ENCODE assay signal across 8 cellular contexts in genomic region chr11:66882540-66882939, GRCh38. TPM values are rescaled to one million over a fixed set of nuclear protein-coding genes. Genes with fewer than 3 reads are reported as not detected.
DNase-seq lines count a peak whose midpoint lies in the region; ATAC-seq and TF ChIP-seq lines count a peak whose summit lies in the region.

No MANE protein-coding gene starts in this region.

- H3K9me3 Mint-ChIP-seq in activated CD4-positive, alpha-beta memory T cell treated with anti-CD3 and anti-CD28 coated beads, Interleukin-2, amount 10 ng/mL, durations not matched to agents 7 days and 5 days: no peaks in the 10 kb centered on the region
- H3K9me3 Mint-ChIP-seq in Calu3 (ENCODE audit: low read depth, unreplicated experiment): no peaks in the 10 kb centered on the region

- H3K36me3 ChIP-seq in liver (ENCODE audit: control insufficient read depth in 4 of 4, insufficient read depth in 3 of 4, low read depth in 1 of 4, low read length in 3 of 4) (peaks cover 0 to 2% (median 0%) of the 10 kb centered on the region in 4 donors), stomach (no peaks in the 10 kb centered on the region)

- TF ChIP-seq RAD21 in liver (IDR thresholded peaks at IDR 0.05): no peak

- TF ChIP-seq CTCF in VCaP (conservative IDR thresholded peaks at IDR 0.05) (no peak), liver (IDR thresholded peaks at IDR 0.05; ENCODE audit: low read depth, low read length, missing input control) (no peak), stomach (IDR thresholded peaks at IDR 0.05) (no peak), Calu3 (IDR thresholded peaks at IDR 0.05; ENCODE audit: unreplicated experiment) (no peak)

- 44% methylated on average over 12 of the region's 12 CpGs for WGBS in liver
- WGBS in stomach, 5 donors: 24 to 41% (median 28%) methylated on average over 10 to 12 of the region's 12 CpGs

- no peak overlapping the region for H3K27ac Mint-ChIP-seq in activated CD4-positive, alpha-beta memory T cell treated with anti-CD3 and anti-CD28 coated beads, Interleukin-2, amount 10 ng/mL, durations not matched to agents 7 days and 5 days
- no peak overlapping the region for H3K27ac Mint-ChIP-seq in Calu3 (ENCODE audit: unreplicated experiment)

- H3K9me3 ChIP-seq in liver (ENCODE audit: control insufficient read depth in 4 of 4, low read length in 3 of 4) (no peaks in the 10 kb centered on the region), stomach (no peaks in the 10 kb centered on the region)

- H3K4me3 ChIP-seq in liver (ENCODE audit: low read depth in 1 of 3, low read length in 3 of 3): no peak overlapping the region
- H3K4me3 ChIP-seq in stomach: peak overlapping the region; percentile 29 to 37 (median 31)

- no peaks in the 10 kb centered on the region for H3K27me3 ChIP-seq in liver (ENCODE audit: control insufficient read depth in 4 of 4, insufficient read depth in 4 of 4, low read length in 3 of 4)
- no peaks in the 10 kb centered on the region for H3K27me3 ChIP-seq in stomach

- H3K36me3 Mint-ChIP-seq in activated CD4-positive, alpha-beta memory T cell treated with anti-CD3 and anti-CD28 coated beads, Interleukin-2, amount 10 ng/mL, durations not matched to agents 7 days and 5 days (ENCODE audit: low read depth): no peaks in the 10 kb centered on the region
- H3K36me3 Mint-ChIP-seq in Calu3 (ENCODE audit: insufficient read depth, unreplicated experiment): no peaks in the 10 kb centered on the region

- H3K27me3 Mint-ChIP-seq in activated CD4-positive, alpha-beta memory T cell treated with anti-CD3 and anti-CD28 coated beads, Interleukin-2, amount 10 ng/mL, durations not matched to agents 7 days and 5 days: no peaks in the 10 kb centered on the region
- H3K27me3 Mint-ChIP-seq in Calu3 (ENCODE audit: unreplicated experiment): no peaks in the 10 kb centered on the region

- TF ChIP-seq EP300 in stomach (IDR thresholded peaks at IDR 0.05): no peak

- POLR2A ChIA-PET in activated CD4-positive, alpha-beta memory T cell treated with anti-CD3 and anti-CD28 coated beads, Interleukin-2, amount 10 ng/mL, durations not matched to agents 7 days and 5 days (lab: Charles Lee): interaction anchor here (1.1 to 2.8 kb wide), 2 partner anchors 40 to 187 kb away, joined by 3 to 14 read pairs; partner anchors contain the start of gene RCE1

- no TSS peak for BruUV-seq in Calu3 (replicated peaks; lab: Mats Ljungman, UMichigan)

- intact Hi-C loops in stomach (cut with DNase I; ENCODE audit: low total_unique reads) (no loop called here), Calu3 (cut with micrococcal nuclease; ENCODE audit: unreplicated experiment) (loop anchor here (2.0 kb wide), 1 partner anchor 20 kb away; no protein-coding TSS in a partner anchor)

- no peak overlapping the region for H3K4me3 Mint-ChIP-seq in activated CD4-positive, alpha-beta memory T cell treated with anti-CD3 and anti-CD28 coated beads, Interleukin-2, amount 10 ng/mL, durations not matched to agents 7 days and 5 days
- no peak overlapping the region for H3K4me3 Mint-ChIP-seq in Calu3 (ENCODE audit: low read depth, unreplicated experiment)

- no peak overlapping the region for H3K9ac ChIP-seq in liver (ENCODE audit: low read depth in 1 of 2, low read length in 2 of 2)

- no peak for ATAC-seq in HG03039 (IDR thresholded peaks at IDR 0.05; ENCODE audit: unreplicated experiment)

- H3K4me1 Mint-ChIP-seq in activated CD4-positive, alpha-beta memory T cell treated with anti-CD3 and anti-CD28 coated beads, Interleukin-2, amount 10 ng/mL, durations not matched to agents 7 days and 5 days: peaks cover 13% of the 10 kb centered on the region
- peaks cover 43% of the 10 kb centered on the region for H3K4me1 Mint-ChIP-seq in Calu3 (ENCODE audit: low read depth, unreplicated experiment)

- DNase-seq in NCI-H146 (lab: John Stamatoyannopoulos, UW): peak; percentile 79
- no peak for DNase-seq in NCI-H146 treated with DMSO at 0.1 percent for 48 hours (lab: John Stamatoyannopoulos, UW; ENCODE audit: unreplicated experiment)
- DNase-seq in stomach: peak; percentile 87
- no peak for DNase-seq in activated CD4-positive, alpha-beta memory T cell treated with anti-CD3 and anti-CD28 coated beads, Interleukin-2, amount 10 ng/mL, durations not matched to agents 7 days and 5 days
- DNase-seq in Calu3: no peak

- H3K4me1 ChIP-seq in liver (ENCODE audit: control insufficient read depth in 4 of 4, insufficient read depth in 4 of 4, low read length in 3 of 4): peaks cover 35 to 53% (median 40%) of the 10 kb centered on the region in 4 donors
- H3K4me1 ChIP-seq in stomach: peaks cover 58 to 66% (median 64%) of the 10 kb centered on the region in 4 donors

- CTCF ChIA-PET in activated CD4-positive, alpha-beta memory T cell treated with anti-CD3 and anti-CD28 coated beads, Interleukin-2, amount 10 ng/mL, durations not matched to agents 7 days and 5 days (lab: Charles Lee): interaction anchor here (0.7 to 2.1 kb wide), 8 partner anchors 13 to 366 kb away, joined by 3 to 7 read pairs (median 4); partner anchors contain the start of gene RBM4B
- CTCF ChIA-PET in Calu3 (lab: Charles Lee): interaction anchor here (0.7 to 1.3 kb wide), 4 partner anchors 10 to 89 kb away, joined by 3 to 5 read pairs (median 4); no protein-coding TSS in a partner anchor

- H3K27ac ChIP-seq in VCaP (peak overlapping the region; percentile 75; the same call in 1 of the 2 replicates), liver (ENCODE audit: low read depth in 1 of 2, low read length in 2 of 2) (peak overlapping the region; percentile 26 to 53), stomach (peak overlapping the region; percentile 42 to 80 (median 72))

- no peak for TF ChIP-seq POLR2A in stomach (IDR thresholded peaks at IDR 0.05)

TF ChIP-seq in liver, 16 proteins besides CTCF, POLR2A, EP300 and RAD21 (continues in another document):
- TF ChIP-seq HNF4G (IDR thresholded peaks at IDR 0.05) (no peak), RXRA (IDR thresholded peaks at IDR 0.05) (no peak), GABPA (IDR thresholded peaks at IDR 0.05 in 1 of 2, conservative IDR thresholded peaks at IDR 0.05 in 1 of 2) (no peak), ATF3 (IDR thresholded peaks at IDR 0.05) (no peak), FOXA1 (IDR thresholded peaks at IDR 0.05) (no peak), TAF1 (conservative IDR thresholded peaks at IDR 0.05) (no peak), JUND (IDR thresholded peaks at IDR 0.05) (no peak), REST (IDR thresholded peaks at IDR 0.05) (no peak), ZBTB33 (IDR thresholded peaks at IDR 0.05) (no peak), YY1 (IDR thresholded peaks at IDR 0.05) (no peak)

RNA-seq across cellular contexts. Expression of gene LRFN4, which starts 25.7 kb away (rescaled TPM):
- total RNA-seq in liver (1 to 10 TPM in 1 of 2 donors, under 1 TPM in 1; 0.75 to 3.4 TPM), stomach (10 to 100 TPM in 4 of 5 donors, 1 to 10 TPM in 1; 7.3 to 37.9 (median 19.2) TPM), Calu3 (2022) (30.1 and 30.3 TPM in 2 replicates)
- polyA plus RNA-seq in liver (1 to 10 TPM in 1 of 2 donors, not detected in 1; 1.5 TPM), stomach (10 to 100 TPM in 1 of 3 donors, 1 to 10 TPM in 2; 2.1 to 12.7 (median 7.9) TPM)
- total RNA-seq in activated CD4-positive, alpha-beta memory T cell treated with anti-CD3 and anti-CD28 coated beads, Interleukin-2, amount 10 ng/mL, durations not matched to agents 7 days and 5 days: 10 to 100 TPM; 23.2 to 28.3 TPM

RNA-seq across cellular contexts. Expression of gene RCE1, which starts 39.3 kb away (rescaled TPM):
- total RNA-seq in liver (1 to 10 TPM; 3.0 to 7.7 TPM), stomach (100 to 1,000 TPM in 1 of 5 donors, 10 to 100 TPM in 2, 1 to 10 TPM in 1, under 1 TPM in 1; 0.58 to 124 (median 19.4) TPM), Calu3 (2022) (23.5 and 26.2 TPM in 2 replicates)
- polyA plus RNA-seq in liver (1 to 10 TPM; 2.9 to 3.4 TPM), stomach (10 to 100 TPM in 2 of 3 donors, 1 to 10 TPM in 1; 9.7 to 22.5 (median 10.1) TPM)
- 10 to 100 TPM; 21.2 to 22.0 TPM for total RNA-seq in activated CD4-positive, alpha-beta memory T cell treated with anti-CD3 and anti-CD28 coated beads, Interleukin-2, amount 10 ng/mL, durations not matched to agents 7 days and 5 days

Comparison
In these comparisons a context has a peak if more than half of its experiments do, and no peak if none do; other contexts are left out.
1. DNase-seq: peak in NCI-H146 (single experiment) and stomach (single experiment); none in NCI-H146 treated with DMSO at 0.1 percent for 48 hours (single experiment), activated CD4-positive, alpha-beta memory T cell treated with anti-CD3 and anti-CD28 coated beads, Interleukin-2, amount 10 ng/mL, durations not matched to agents 7 days and 5 days (single experiment) and Calu3 (single experiment).
2. H3K4me3 ChIP-seq: peak in stomach (4 of 4); none in liver (0 of 3).
3. Peak in every context shown above with its lines, with median percentiles within 50 percentile points of each other: H3K27ac ChIP-seq.